In genomic region chr11:19117760-19118097, GRCh38 we compare ENCODE assay signal across 8 cellular contexts. TPM values are rescaled to one million over a fixed set of nuclear protein-coding genes. Genes with fewer than 3 reads are reported as not detected.
A peak's percentile ranks its signal among the peaks of the same experiment; 100 is the strongest.
DNase-seq lines count a peak whose midpoint lies in the region; ATAC-seq and TF ChIP-seq lines count a peak whose summit lies in the region.

No MANE protein-coding gene starts in this region.

- peaks cover 10 to 19% of the 10 kb centered on the region in 2 donors for H3K4me1 ChIP-seq in duodenal mucosa (ENCODE audit: control insufficient read depth in 1 of 2, insufficient read depth in 2 of 2, low read length in 2 of 2)

- POLR2A ChIA-PET in BJ (lab: Charles Lee): no interaction called here
- POLR2A ChIA-PET in naive thymus-derived CD8-positive, alpha-beta T cell (lab: Charles Lee): no interaction called here

- H3K4me3 Mint-ChIP-seq in naive thymus-derived CD8-positive, alpha-beta T cell: peak overlapping the region; percentile 85 to 99 (median 94)

- H3K9me3 Mint-ChIP-seq in naive thymus-derived CD8-positive, alpha-beta T cell: no peaks in the 10 kb centered on the region

- peaks cover 5 to 6% (median 5%) of the 10 kb centered on the region in 3 donors for H3K36me3 Mint-ChIP-seq in naive thymus-derived CD8-positive, alpha-beta T cell

- no peaks in the 10 kb centered on the region for H3K27me3 Mint-ChIP-seq in naive thymus-derived CD8-positive, alpha-beta T cell

- DNase-seq in BJ (ENCODE audit: low read depth) (no peak), MG63 (no peak), Kasumi-1 (lab: John Stamatoyannopoulos, UW) (no peak), NCI-H69 (lab: John Stamatoyannopoulos, UW) (no peak)
- DNase-seq in naive thymus-derived CD8-positive, alpha-beta T cell: no peak
- DNase-seq in stimulated activated CD4-positive, alpha-beta T cell treated with anti-CD3 and anti-CD28 coated beads, Interleukin-4, amount 100 ng/mL, for 24 hours: no peak

- peak overlapping the region; percentile 93 for H3K4me3 ChIP-seq in BJ (ENCODE audit: low read depth, low read length)
- peak overlapping the region; percentile 78 for H3K4me3 ChIP-seq in MG63
- peak overlapping the region; percentile 75 to 83 for H3K4me3 ChIP-seq in duodenal mucosa (ENCODE audit: low read depth in 1 of 2, low read length in 2 of 2)

- CTCF ChIA-PET in BJ (lab: Yijun Ruan, JAX): interaction anchor here (1.0 kb wide), 1 partner anchor 9 kb away, joined by 3 read pairs; no protein-coding TSS in a partner anchor

- no peaks in the 10 kb centered on the region for H3K36me3 ChIP-seq in BJ (ENCODE audit: control insufficient read depth, insufficient read depth, low read length)
- H3K36me3 ChIP-seq in MG63: no peaks in the 10 kb centered on the region
- H3K36me3 ChIP-seq in duodenal mucosa (ENCODE audit: control insufficient read depth in 1 of 2, insufficient read depth in 2 of 2, low read length in 2 of 2): no peaks in the 10 kb centered on the region

- H3K27ac ChIP-seq in duodenal mucosa (ENCODE audit: low read depth, low read length): no peak overlapping the region

- H3K9ac ChIP-seq in duodenal mucosa (ENCODE audit: low read depth in 1 of 2, low read length in 2 of 2): peak overlapping the region; percentile 62 to 78

- ATAC-seq in naive thymus-derived CD8-positive, alpha-beta T cell: no peak
- no peak for ATAC-seq in GM21381 (IDR thresholded peaks at IDR 0.05; ENCODE audit: unreplicated experiment)

- TF ChIP-seq CTCF in BJ (IDR thresholded peaks at IDR 0.05; ENCODE audit: insufficient read depth, low read depth, low read length): no peak

- no peaks in the 10 kb centered on the region for H3K9me3 ChIP-seq in MG63
- no peaks in the 10 kb centered on the region for H3K9me3 ChIP-seq in duodenal mucosa (ENCODE audit: control insufficient read depth in 1 of 2, low read length in 2 of 2)

- peak overlapping the region in 9 of 10 donors; percentile 13 to 94 (median 80) for H3K27ac Mint-ChIP-seq in naive thymus-derived CD8-positive, alpha-beta T cell

- H3K27me3 ChIP-seq in BJ (ENCODE audit: control insufficient read depth, insufficient read depth, low read length): peaks cover 2% of the 10 kb centered on the region; the same call in 1 of the 2 replicates
- no peaks in the 10 kb centered on the region for H3K27me3 ChIP-seq in MG63
- H3K27me3 ChIP-seq in duodenal mucosa (ENCODE audit: control insufficient read depth in 1 of 2, insufficient read depth in 2 of 2, low read length in 2 of 2): no peaks in the 10 kb centered on the region

- H3K4me1 Mint-ChIP-seq in naive thymus-derived CD8-positive, alpha-beta T cell: peaks cover 13 to 58% (median 55%) of the 10 kb centered on the region in 4 donors

RNA-seq across cellular contexts. Expression of gene ZDHHC13, which starts 0.8 kb away (rescaled TPM):
- polyA plus RNA-seq in BJ (2011; rRNA removed): 9.3 and 16.7 TPM in 2 replicates
- polyA minus RNA-seq in BJ (2011; rRNA and poly(A)+ RNA removed): 9.5 and 9.8 TPM in 2 replicates
- 6.4 and 14.7 TPM in 2 replicates for total RNA-seq in MG63 (2014; rRNA removed; shearing (Covaris generic); ENCODE audit: low replicate concordance)
- 10 to 100 TPM; 17.9 to 21.4 TPM for total RNA-seq in naive thymus-derived CD8-positive, alpha-beta T cell
- polyA plus RNA-seq in naive thymus-derived CD8-positive, alpha-beta T cell: 1 to 10 TPM; 6.1 to 9.9 (median 9.2) TPM

RNA-seq across cellular contexts. Expression of gene MRGPRX2, which starts 57.2 kb away (rescaled TPM):
- not detected in 2 replicates for polyA plus RNA-seq in BJ (2011; rRNA removed)
- not detected in 2 replicates for polyA minus RNA-seq in BJ (2011; rRNA and poly(A)+ RNA removed)
- not detected in 2 replicates for total RNA-seq in MG63 (2014; rRNA removed; shearing (Covaris generic); ENCODE audit: low replicate concordance)
- not detected for total RNA-seq in naive thymus-derived CD8-positive, alpha-beta T cell
- polyA plus RNA-seq in naive thymus-derived CD8-positive, alpha-beta T cell: not detected
